In genomic region chr15:92881838-92882696, GRCh38 we compare ENCODE assay signal across 8 cellular contexts. TPM values are rescaled to one million over a fixed set of nuclear protein-coding genes. Genes with fewer than 3 reads are reported as not detected.
DNase-seq lines count a peak whose midpoint lies in the region; ATAC-seq and TF ChIP-seq lines count a peak whose summit lies in the region.

No MANE protein-coding gene starts in this region.

- CTCF ChIA-PET in AG04449 (lab: Yijun Ruan, JAX), result interaction anchor here (0.6 to 6.3 kb wide), 12 partner anchors 11 to 84 kb away, joined by 3 to 36 read pairs (median 3); partner anchors contain the start of gene CHD2

- H3K27ac ChIP-seq in VCaP (peak overlapping the region; percentile 100), breast epithelium (peak overlapping the region; percentile 100), skeletal muscle tissue (ENCODE audit: low read depth, low read length) (peak overlapping the region; percentile 99)

- DNase-seq in AG04449 (ENCODE audit: low read depth, low spot score) (peak; percentile 99), NCI-H2196 (lab: John Stamatoyannopoulos, UW; ENCODE audit: unreplicated experiment) (peak; percentile 92), breast epithelium (ENCODE audit: low spot score in 2 of 2) (peak; percentile 98 to 100)

- peak; percentile 98 for TF ChIP-seq POLR2A in breast epithelium (IDR thresholded peaks at IDR 0.05)

- H3K36me3 ChIP-seq in breast epithelium, result no peaks in the 10 kb centered on the region
- peaks cover 7 to 9% (median 7%) of the 10 kb centered on the region in 3 donors for H3K36me3 ChIP-seq in skeletal muscle tissue (ENCODE audit: control insufficient read depth in 3 of 3, insufficient read depth in 3 of 3, low read length in 3 of 3)

- no peak for TF ChIP-seq CTCF in AG04449 (IDR thresholded peaks at IDR 0.05; ENCODE audit: insufficient read depth, low read length, missing control alignments)
- TF ChIP-seq CTCF in VCaP (conservative IDR thresholded peaks at IDR 0.05), result no peak
- peak in 2 of 3 donors; percentile 12 to 23 for TF ChIP-seq CTCF in breast epithelium (IDR thresholded peaks at IDR 0.05)

- POLR2A ChIA-PET in AG04449 (lab: Yijun Ruan, JAX), result interaction anchor here (0.6 to 3.8 kb wide), 31 partner anchors 9 to 1918 kb away, joined by 3 to 50 read pairs (median 6); partner anchors contain the start of gene CHD2

- intact Hi-C loops in breast epithelium (cut with DNase I; ENCODE audit: low total_unique reads), result loop anchor here (2.0 kb wide), 1 partner anchor 73 kb away; no protein-coding TSS in a partner anchor

- H3K9ac ChIP-seq in skeletal muscle tissue (ENCODE audit: low read depth in 1 of 3, low read length in 3 of 3), result peak overlapping the region; percentile 64 to 88 (median 86)

- H3K4me1 ChIP-seq in breast epithelium, result peaks cover 5 to 6% of the 10 kb centered on the region in 2 donors
- H3K4me1 ChIP-seq in skeletal muscle tissue (ENCODE audit: control insufficient read depth in 3 of 3, insufficient read depth in 3 of 3, low read length in 3 of 3), result peaks cover 14 to 26% (median 18%) of the 10 kb centered on the region in 3 donors

- ATAC-seq in GM18873 (IDR thresholded peaks at IDR 0.05; ENCODE audit: low FRiP score, unreplicated experiment) (peak; percentile 97), HG03135 (IDR thresholded peaks at IDR 0.05; ENCODE audit: unreplicated experiment) (peak; percentile 94)

- H3K27me3 ChIP-seq in breast epithelium (no peaks in the 10 kb centered on the region), skeletal muscle tissue (ENCODE audit: control insufficient read depth in 3 of 3, insufficient read depth in 3 of 3, low read length in 3 of 3) (no peaks in the 10 kb centered on the region)

- H3K9me3 ChIP-seq in breast epithelium (no peaks in the 10 kb centered on the region), iPS-18c (ENCODE audit: control insufficient read depth, insufficient read depth, low read length) (no peaks in the 10 kb centered on the region), skeletal muscle tissue (ENCODE audit: control insufficient read depth in 3 of 3, low read length in 3 of 3) (no peaks in the 10 kb centered on the region)

- peak overlapping the region; percentile 52 for H3K4me3 ChIP-seq in AG04449 (ENCODE audit: low read depth, low read length)
- H3K4me3 ChIP-seq in breast epithelium, result peak overlapping the region; percentile 84 to 98 (median 96)
- peak overlapping the region; percentile 87; the same call in 1 of the 2 replicates for H3K4me3 ChIP-seq in iPS-18c (ENCODE audit: insufficient read depth, low read depth, low read length)
- H3K4me3 ChIP-seq in skeletal muscle tissue (ENCODE audit: low read length in 3 of 3), result peak overlapping the region; percentile 56 to 72 (median 63)

RNA-seq across cellular contexts. Expression of gene CHD2, which starts 18.1 kb away (rescaled TPM):
- total RNA-seq in breast epithelium (100 to 1,000 TPM; 137 to 215 (median 197) TPM), skeletal muscle tissue (105 TPM)

Comparison
In these comparisons a context has a peak if more than half of its experiments do, and no peak if none do; other contexts are left out.
1. Peak in every context shown above with its lines: DNase-seq, ATAC-seq, H3K4me3 ChIP-seq and H3K27ac ChIP-seq.
2. CTCF ChIP-seq: peak in breast epithelium (2 of 3); none in AG04449 (single experiment) and VCaP (single experiment).